11 cellular contexts compared by ENCODE assay signal in the genomic region with DNA sequence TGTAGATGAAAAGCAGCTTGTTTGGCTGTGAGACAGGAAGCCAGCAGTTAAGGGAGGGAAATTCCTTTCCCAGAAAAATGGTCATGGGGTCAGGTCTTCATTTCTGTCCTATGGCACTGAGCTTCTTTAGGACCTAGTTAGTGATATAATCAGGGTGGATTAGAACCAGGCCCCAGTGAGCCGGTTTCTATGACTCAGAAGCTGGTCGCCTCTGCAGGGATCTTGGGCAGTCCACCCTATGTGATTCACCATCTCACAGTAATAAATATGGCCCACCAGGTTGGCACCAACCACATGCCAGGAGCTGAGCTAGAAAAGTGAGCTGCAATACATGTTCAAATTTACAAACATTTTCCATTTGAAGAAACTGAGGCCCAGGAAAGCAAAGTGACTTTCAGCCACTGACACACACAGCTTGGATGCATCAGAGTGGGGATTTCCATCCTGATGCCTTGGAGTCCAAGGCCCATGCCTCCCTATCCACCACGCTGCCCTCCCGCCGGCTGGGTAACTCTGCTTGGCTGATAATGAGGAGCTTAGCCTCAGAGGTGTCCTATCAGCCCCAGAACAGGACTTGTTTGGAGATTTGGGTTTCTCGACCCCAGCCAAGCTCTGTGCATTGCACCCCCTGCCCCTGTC. TPM values are rescaled to one million over a fixed set of nuclear protein-coding genes. Genes with fewer than 3 reads are reported as not detected.
DNase-seq lines count a peak whose midpoint lies in the region; ATAC-seq, FAIRE-seq and TF ChIP-seq lines count a peak whose summit lies in the region.
"Had no signal": no experiment of that assay in that cellular context is flagged by ENCODE, and none has a peak within 500 bp of the region (broad histone marks: within the 10 kb centered on the region; RNA-seq: fewer than 3 reads in every experiment).

No MANE protein-coding gene starts in this region.

- peak overlapping the region; percentile 76 for H3K27ac Mint-ChIP-seq in activated T-helper 1 cell treated with anti-CD3 and anti-CD28 coated beads, Interleukin-12 subunit alpha, Interleukin-12 subunit beta, Interleukin-2, Interleukin-4 antibody, amounts not matched to agents 30 ng/mL and 10 ng/mL and 1 ng/mL, durations not matched to agents 14 hours and 24 hours and 36 hours
- H3K27ac Mint-ChIP-seq: dendritic cell treated with granulocyte-macrophage colony-stimulating factor and Interleukin-4, amounts not matched to agents 40 ng/mL and 50 ng/mL, for 4 days had no signal

- H3K9me3 Mint-ChIP-seq in activated T-helper 1 cell treated with anti-CD3 and anti-CD28 coated beads, Interleukin-12 subunit alpha, Interleukin-12 subunit beta, Interleukin-2, Interleukin-4 antibody, amounts not matched to agents 30 ng/mL and 10 ng/mL and 1 ng/mL, durations not matched to agents 14 hours and 24 hours and 36 hours: no peaks in the 10 kb centered on the region
- H3K9me3 Mint-ChIP-seq: dendritic cell treated with granulocyte-macrophage colony-stimulating factor and Interleukin-4, amounts not matched to agents 40 ng/mL and 50 ng/mL, for 4 days had no signal

- no peak for FAIRE-seq in H54 (lab: Jason Lieb, UNC)
- FAIRE-seq: GM19239 had no signal

- intact Hi-C loops in activated T-helper 1 cell treated with anti-CD3 and anti-CD28 coated beads, Interleukin-12 subunit alpha, Interleukin-12 subunit beta, Interleukin-2, Interleukin-4 antibody, amounts not matched to agents 30 ng/mL and 10 ng/mL and 1 ng/mL, durations not matched to agents 14 hours and 24 hours and 36 hours (cut with micrococcal nuclease): no loop called here

- H3K27me3 Mint-ChIP-seq in activated T-helper 1 cell treated with anti-CD3 and anti-CD28 coated beads, Interleukin-12 subunit alpha, Interleukin-12 subunit beta, Interleukin-2, Interleukin-4 antibody, amounts not matched to agents 30 ng/mL and 10 ng/mL and 1 ng/mL, durations not matched to agents 14 hours and 24 hours and 36 hours (ENCODE audit: insufficient read depth): no peaks in the 10 kb centered on the region
- H3K27me3 Mint-ChIP-seq: dendritic cell treated with granulocyte-macrophage colony-stimulating factor and Interleukin-4, amounts not matched to agents 40 ng/mL and 50 ng/mL, for 4 days had no signal

- no peak for ATAC-seq in GM18858 (IDR thresholded peaks at IDR 0.05; ENCODE audit: unreplicated experiment)
- no peak for ATAC-seq in HG03378 (IDR thresholded peaks at IDR 0.05; ENCODE audit: unreplicated experiment)
- ATAC-seq: PC-3 had no signal

- peaks cover 75% of the 10 kb centered on the region for H3K4me1 Mint-ChIP-seq in activated T-helper 1 cell treated with anti-CD3 and anti-CD28 coated beads, Interleukin-12 subunit alpha, Interleukin-12 subunit beta, Interleukin-2, Interleukin-4 antibody, amounts not matched to agents 30 ng/mL and 10 ng/mL and 1 ng/mL, durations not matched to agents 14 hours and 24 hours and 36 hours (ENCODE audit: low read depth)

- peak; percentile 53 for DNase-seq in AG20443 (ENCODE audit: low spot score)
- DNase-seq in H54 (ENCODE audit: insufficient read length, low spot score): peak; percentile 94
- DNase-seq in activated T-helper 1 cell treated with anti-CD3 and anti-CD28 coated beads, Interleukin-12 subunit alpha, Interleukin-12 subunit beta, Interleukin-2, Interleukin-4 antibody, amounts not matched to agents 30 ng/mL and 10 ng/mL and 1 ng/mL, durations not matched to agents 14 hours and 24 hours and 36 hours (ENCODE audit: low spot score): no peak
- peak; percentile 31 for DNase-seq in left kidney (ENCODE audit: low read depth, low spot score)
- DNase-seq in NCI-H146 (lab: John Stamatoyannopoulos, UW): no peak
- no peak for DNase-seq in NCI-H526 treated with DMSO at 0.1 percent for 48 hours (lab: John Stamatoyannopoulos, UW)
- DNase-seq: PC-3 had no signal

- no peak overlapping the region for H3K4me3 Mint-ChIP-seq in activated T-helper 1 cell treated with anti-CD3 and anti-CD28 coated beads, Interleukin-12 subunit alpha, Interleukin-12 subunit beta, Interleukin-2, Interleukin-4 antibody, amounts not matched to agents 30 ng/mL and 10 ng/mL and 1 ng/mL, durations not matched to agents 14 hours and 24 hours and 36 hours
- H3K4me3 Mint-ChIP-seq: dendritic cell treated with granulocyte-macrophage colony-stimulating factor and Interleukin-4, amounts not matched to agents 40 ng/mL and 50 ng/mL, for 4 days had no signal

- peaks cover 78% of the 10 kb centered on the region for H3K36me3 Mint-ChIP-seq in activated T-helper 1 cell treated with anti-CD3 and anti-CD28 coated beads, Interleukin-12 subunit alpha, Interleukin-12 subunit beta, Interleukin-2, Interleukin-4 antibody, amounts not matched to agents 30 ng/mL and 10 ng/mL and 1 ng/mL, durations not matched to agents 14 hours and 24 hours and 36 hours (ENCODE audit: low read depth)

- no peak for TF ChIP-seq POLR2A in H54 (IDR thresholded peaks at IDR 0.05; ENCODE audit: low read depth, low read length)

RNA-seq across cellular contexts. Expression of gene CD82, which starts 42.0 kb away (rescaled TPM):
- 499 and 500 TPM in 2 replicates for total RNA-seq in activated T-helper 1 cell treated with anti-CD3 and anti-CD28 coated beads, Interleukin-12 subunit alpha, Interleukin-12 subunit beta, Interleukin-2, Interleukin-4 antibody, amounts not matched to agents 30 ng/mL and 10 ng/mL and 1 ng/mL, durations not matched to agents 14 hours and 24 hours and 36 hours

Comparison
In these comparisons a context has a peak if more than half of its experiments do, and no peak if none do; other contexts are left out.
1. DNase-seq: peak in AG20443 (single experiment), H54 (single experiment) and left kidney (single experiment); none in activated T-helper 1 cell treated with anti-CD3 and anti-CD28 coated beads, Interleukin-12 subunit alpha, Interleukin-12 subunit beta, Interleukin-2, Interleukin-4 antibody, amounts not matched to agents 30 ng/mL and 10 ng/mL and 1 ng/mL, durations not matched to agents 14 hours and 24 hours and 36 hours (single experiment), NCI-H146 (single experiment) and NCI-H526 treated with DMSO at 0.1 percent for 48 hours (single experiment).